8 cellular contexts compared by ENCODE assay signal in genomic region chr15:101288905-101289513, GRCh38. TPM values are rescaled to one million over a fixed set of nuclear protein-coding genes. Genes with fewer than 3 reads are reported as not detected.
DNase-seq lines count a peak whose midpoint lies in the region; ATAC-seq and TF ChIP-seq lines count a peak whose summit lies in the region.

No MANE protein-coding gene starts in this region.

- peak; percentile 36 for DNase-seq in Calu3
- DNase-seq in GM23248 = peak; percentile 80
- DNase-seq in Panc1 (ENCODE audit: low read depth, low spot score) = no peak
- DNase-seq in chondrocyte (ENCODE audit: low spot score) = no peak
- peak; percentile 71 for DNase-seq in mesenchymal stem cell
- no peak for DNase-seq in activated effector memory CD4-positive, alpha-beta T cell treated with Interleukin-2 at 50 U/mL for 16 hours
- no peak for DNase-seq in activated T-helper 1 cell treated with anti-CD3 and anti-CD28 coated beads, Interleukin-12 subunit alpha, Interleukin-12 subunit beta, Interleukin-2, Interleukin-4 antibody, amounts not matched to agents 30 ng/mL and 10 ng/mL and 1 ng/mL, durations not matched to agents 14 hours and 24 hours and 36 hours (ENCODE audit: low spot score)

- peaks cover 16% of the 10 kb centered on the region for H3F3A ChIP-seq in GM23248 (ENCODE audit: insufficient read depth)

- POLR2A ChIA-PET in Panc1 (lab: Charles Lee) = no interaction called here

- H3K4me3 ChIP-seq in GM23248 (no peak overlapping the region), Panc1 (ENCODE audit: low read depth in 2 of 2, low read length in 2 of 2) (no peak overlapping the region), mesenchymal stem cell (ENCODE audit: insufficient read depth in 1 of 2, low read depth in 1 of 2, low read length in 2 of 2) (no peak overlapping the region)

- no peak overlapping the region for H3K23ac ChIP-seq in mesenchymal stem cell (ENCODE audit: low read length in 2 of 2)

- H2AFZ ChIP-seq in GM23248 (no peak overlapping the region), mesenchymal stem cell (ENCODE audit: low read depth, low read length) (no peak overlapping the region)

- WGBS in GM23248 (ENCODE audit: low coverage in 1 of 2, low lambda C conversion rate in 2 of 2, missing lambda C conversion rate in 2 of 2), 2 experiments = 71 to 77% methylated on average over 8 of the region's 8 CpGs
- 89% methylated on average over 5 of the region's 8 CpGs for WGBS in mesenchymal stem cell

- CTCF ChIA-PET in Calu3 (lab: Charles Lee) = interaction anchor here (0.7 to 1.8 kb wide), 5 partner anchors 13 to 363 kb away, joined by 3 to 9 read pairs (median 5); partner anchors contain the start of gene TM2D3
- CTCF ChIA-PET in Panc1 (lab: Charles Lee) = interaction anchor here (0.6 to 1.5 kb wide), 4 partner anchors 9 to 347 kb away, joined by 3 to 5 read pairs (median 4); no protein-coding TSS in a partner anchor

- no peak overlapping the region for H3K18ac ChIP-seq in mesenchymal stem cell (ENCODE audit: low read depth in 1 of 2, low read length in 2 of 2)

- peak overlapping the region; percentile 75 for H3K27ac Mint-ChIP-seq in Calu3 (ENCODE audit: unreplicated experiment)
- H3K27ac Mint-ChIP-seq in chondrocyte (ENCODE audit: unreplicated experiment) = peak overlapping the region; percentile 34
- H3K27ac Mint-ChIP-seq in activated T-helper 1 cell treated with anti-CD3 and anti-CD28 coated beads, Interleukin-12 subunit alpha, Interleukin-12 subunit beta, Interleukin-2, Interleukin-4 antibody, amounts not matched to agents 30 ng/mL and 10 ng/mL and 1 ng/mL, durations not matched to agents 14 hours and 24 hours and 36 hours = no peak overlapping the region

- intact Hi-C loops in Calu3 (cut with micrococcal nuclease; ENCODE audit: unreplicated experiment) (loop anchor here (2.0 kb wide), 1 partner anchor 58 kb away; no protein-coding TSS in a partner anchor), Panc1 (cut with micrococcal nuclease; ENCODE audit: unreplicated experiment) (no loop called here)
- intact Hi-C loops in activated T-helper 1 cell treated with anti-CD3 and anti-CD28 coated beads, Interleukin-12 subunit alpha, Interleukin-12 subunit beta, Interleukin-2, Interleukin-4 antibody, amounts not matched to agents 30 ng/mL and 10 ng/mL and 1 ng/mL, durations not matched to agents 14 hours and 24 hours and 36 hours (cut with micrococcal nuclease) = no loop called here

- no peak overlapping the region for H3K27ac ChIP-seq in GM23248
- H3K27ac ChIP-seq in Panc1 (ENCODE audit: low read length) = no peak overlapping the region
- no peak overlapping the region for H3K27ac ChIP-seq in mesenchymal stem cell (ENCODE audit: low read length, poor library complexity, severe bottlenecking)

- no peak overlapping the region for H2BK5ac ChIP-seq in mesenchymal stem cell (ENCODE audit: low read depth, low read length, poor library complexity, severe bottlenecking)

- BruUV-seq in Calu3 (replicated peaks; lab: Mats Ljungman, UMichigan) (no TSS peak), Panc1 (replicated peaks; lab: Mats Ljungman, UMichigan) (no TSS peak)

- H3K36me3 ChIP-seq in GM23248 (ENCODE audit: low read depth) (peaks cover 51% of the 10 kb centered on the region), Panc1 (ENCODE audit: control insufficient read depth, insufficient read depth, low read length) (peaks cover 53% of the 10 kb centered on the region), mesenchymal stem cell (ENCODE audit: control insufficient read depth in 1 of 2, insufficient read depth in 2 of 2, low read depth in 1 of 2, low read length in 2 of 2) (peaks cover 15 to 71% of the 10 kb centered on the region in 2 experiments)

- H2BK120ac ChIP-seq in mesenchymal stem cell (ENCODE audit: low read depth, low read length) = no peak overlapping the region

- H3K4me3 Mint-ChIP-seq in Calu3 (ENCODE audit: low read depth, unreplicated experiment) (no peak overlapping the region), chondrocyte (ENCODE audit: unreplicated experiment) (no peak overlapping the region)
- no peak overlapping the region for H3K4me3 Mint-ChIP-seq in activated T-helper 1 cell treated with anti-CD3 and anti-CD28 coated beads, Interleukin-12 subunit alpha, Interleukin-12 subunit beta, Interleukin-2, Interleukin-4 antibody, amounts not matched to agents 30 ng/mL and 10 ng/mL and 1 ng/mL, durations not matched to agents 14 hours and 24 hours and 36 hours

- H3K4me1 Mint-ChIP-seq in Calu3 (ENCODE audit: low read depth, unreplicated experiment) (peaks cover 12% of the 10 kb centered on the region), chondrocyte (ENCODE audit: low read depth) (peaks cover 21% of the 10 kb centered on the region)
- H3K4me1 Mint-ChIP-seq in activated T-helper 1 cell treated with anti-CD3 and anti-CD28 coated beads, Interleukin-12 subunit alpha, Interleukin-12 subunit beta, Interleukin-2, Interleukin-4 antibody, amounts not matched to agents 30 ng/mL and 10 ng/mL and 1 ng/mL, durations not matched to agents 14 hours and 24 hours and 36 hours (ENCODE audit: low read depth) = peaks cover 45% of the 10 kb centered on the region

- ATAC-seq in Panc1 = peak; percentile 61; the same call in 1 of the 2 replicates
- ATAC-seq in GM19023 (IDR thresholded peaks at IDR 0.05; ENCODE audit: unreplicated experiment) = no peak

- no peak overlapping the region for H2AK5ac ChIP-seq in mesenchymal stem cell (ENCODE audit: low read length, severe bottlenecking)

- H2BK12ac ChIP-seq in mesenchymal stem cell (ENCODE audit: low read length in 2 of 2) = no peak overlapping the region

- no peak overlapping the region for H3K14ac ChIP-seq in mesenchymal stem cell (ENCODE audit: low read length in 2 of 2)

- H2BK15ac ChIP-seq in mesenchymal stem cell (ENCODE audit: low read depth, poor library complexity, severe bottlenecking) = no peak overlapping the region

- peaks cover 10% of the 10 kb centered on the region; the same call in 1 of the 2 replicates for H4K20me1 ChIP-seq in GM23248 (ENCODE audit: insufficient read depth)

- H3K27me3 ChIP-seq in GM23248 (replicated peaks; ENCODE audit: insufficient read depth) (no peaks in the 10 kb centered on the region), Panc1 (ENCODE audit: control insufficient read depth, insufficient read depth, low read length) (no peaks in the 10 kb centered on the region), mesenchymal stem cell (ENCODE audit: control insufficient read depth in 1 of 2, insufficient read depth in 1 of 2, low read length in 2 of 2) (no peaks in the 10 kb centered on the region)

- no peaks in the 10 kb centered on the region for H3K9me3 Mint-ChIP-seq in Calu3 (ENCODE audit: low read depth, unreplicated experiment)
- H3K9me3 Mint-ChIP-seq in chondrocyte (ENCODE audit: low read depth) = no peaks in the 10 kb centered on the region
- no peaks in the 10 kb centered on the region for H3K9me3 Mint-ChIP-seq in activated T-helper 1 cell treated with anti-CD3 and anti-CD28 coated beads, Interleukin-12 subunit alpha, Interleukin-12 subunit beta, Interleukin-2, Interleukin-4 antibody, amounts not matched to agents 30 ng/mL and 10 ng/mL and 1 ng/mL, durations not matched to agents 14 hours and 24 hours and 36 hours

- H3K4me2 ChIP-seq in GM23248 (ENCODE audit: unreplicated experiment) (no peak overlapping the region), mesenchymal stem cell (ENCODE audit: low read length, poor library complexity, severe bottlenecking) (no peak overlapping the region)

- H3K27me3 Mint-ChIP-seq in Calu3 (ENCODE audit: unreplicated experiment) (no peaks in the 10 kb centered on the region), chondrocyte (ENCODE audit: low read depth) (no peaks in the 10 kb centered on the region)
- H3K27me3 Mint-ChIP-seq in activated T-helper 1 cell treated with anti-CD3 and anti-CD28 coated beads, Interleukin-12 subunit alpha, Interleukin-12 subunit beta, Interleukin-2, Interleukin-4 antibody, amounts not matched to agents 30 ng/mL and 10 ng/mL and 1 ng/mL, durations not matched to agents 14 hours and 24 hours and 36 hours (ENCODE audit: insufficient read depth) = no peaks in the 10 kb centered on the region

- H3K9me2 ChIP-seq in GM23248 (ENCODE audit: insufficient read depth) = no peaks in the 10 kb centered on the region

- peaks cover 14% of the 10 kb centered on the region; the same call in 1 of the 2 replicates for H3K4me1 ChIP-seq in GM23248 (ENCODE audit: insufficient read depth)
- peaks cover 18% of the 10 kb centered on the region for H3K4me1 ChIP-seq in Panc1 (ENCODE audit: control insufficient read depth, insufficient read depth, low read length)
- peaks cover 2% of the 10 kb centered on the region for H3K4me1 ChIP-seq in mesenchymal stem cell (ENCODE audit: control insufficient read depth, insufficient read depth, low read depth, low read length)

- no peak overlapping the region for H4K91ac ChIP-seq in mesenchymal stem cell (ENCODE audit: low read length)

- no peak overlapping the region for H4K8ac ChIP-seq in mesenchymal stem cell (ENCODE audit: low read length)

- H3K79me1 ChIP-seq in mesenchymal stem cell (replicated peaks; ENCODE audit: low read length, poor library complexity, severe bottlenecking) = peaks cover 14% of the 10 kb centered on the region

- H3K36me3 Mint-ChIP-seq in Calu3 (ENCODE audit: insufficient read depth, unreplicated experiment) (peaks cover 87% of the 10 kb centered on the region), chondrocyte (ENCODE audit: low read depth) (peaks cover 11% of the 10 kb centered on the region)
- peaks cover 74% of the 10 kb centered on the region for H3K36me3 Mint-ChIP-seq in activated T-helper 1 cell treated with anti-CD3 and anti-CD28 coated beads, Interleukin-12 subunit alpha, Interleukin-12 subunit beta, Interleukin-2, Interleukin-4 antibody, amounts not matched to agents 30 ng/mL and 10 ng/mL and 1 ng/mL, durations not matched to agents 14 hours and 24 hours and 36 hours (ENCODE audit: low read depth)

- H3K4ac ChIP-seq in mesenchymal stem cell (ENCODE audit: low read depth in 1 of 2, low read length in 2 of 2) = no peak overlapping the region

- TF ChIP-seq CTCF in Calu3 (IDR thresholded peaks at IDR 0.05; ENCODE audit: unreplicated experiment) (peak; percentile 75), Panc1 (IDR thresholded peaks at IDR 0.05) (peak; percentile 84), chondrocyte (IDR thresholded peaks at IDR 0.05) (peak; percentile 86)

- H3K9ac ChIP-seq in GM23248 (no peak overlapping the region), mesenchymal stem cell (ENCODE audit: low read length) (no peak overlapping the region)

- in situ Hi-C loops in GM23248 (cut with MboI) (no loop called here), Panc1 (cut with HindIII; ENCODE audit: low pct_unique_long_range_greater_than_20kb, low sequenced_read_pairs) (no loop called here)

- H3K9me3 ChIP-seq in GM23248 (ENCODE audit: low read depth) (no peaks in the 10 kb centered on the region), Panc1 (ENCODE audit: control insufficient read depth, insufficient read depth, low read depth, low read length) (no peaks in the 10 kb centered on the region), mesenchymal stem cell (ENCODE audit: control insufficient read depth, low read length) (no peaks in the 10 kb centered on the region)

- H3K79me2 ChIP-seq in GM23248 (ENCODE audit: insufficient read depth) = peaks cover 89% of the 10 kb centered on the region

RNA-seq across cellular contexts. Expression of gene SNRPA1, which starts 6.0 kb away (rescaled TPM):
- 123 and 140 TPM in 2 replicates for total RNA-seq in Calu3 (2022)
- 29.3 and 35.2 TPM in 2 replicates for total RNA-seq in GM23248 (2014; rRNA removed; shearing (Covaris generic))
- 67.7 and 70.4 TPM in 2 replicates for polyA plus RNA-seq in GM23248 (2016; fragmentation: Nextera tagmentation; extraction: Ambion mirVana)
- 98.0 TPM for total RNA-seq in Panc1 (2021; ENCODE audit: unreplicated experiment)
- 134 TPM for polyA plus RNA-seq in Panc1 (2012; ENCODE audit: insufficient read length)
- 35.5 to 68.0 TPM (median 35.7 TPM) in 3 replicates for total RNA-seq in chondrocyte
- 40.4 TPM for polyA plus RNA-seq in mesenchymal stem cell (2013, experiment 1 of 2)
- 42.2 TPM for polyA plus RNA-seq in mesenchymal stem cell (2013, experiment 2 of 2)
- total RNA-seq in activated T-helper 1 cell treated with anti-CD3 and anti-CD28 coated beads, Interleukin-12 subunit alpha, Interleukin-12 subunit beta, Interleukin-2, Interleukin-4 antibody, amounts not matched to agents 30 ng/mL and 10 ng/mL and 1 ng/mL, durations not matched to agents 14 hours and 24 hours and 36 hours = 176 and 184 TPM in 2 replicates

RNA-seq across cellular contexts. Expression of gene SELENOS, which starts 11.7 kb away (rescaled TPM):
- total RNA-seq in Calu3 (2022) (83.3 and 85.0 TPM in 2 replicates), Panc1 (2021; ENCODE audit: unreplicated experiment) (74.9 TPM), chondrocyte (68.0 to 87.8 TPM (median 84.8 TPM) in 3 replicates)
- total RNA-seq in GM23248 (2014; rRNA removed; shearing (Covaris generic)) = 98.7 and 98.9 TPM in 2 replicates
- polyA plus RNA-seq in GM23248 (2016; fragmentation: Nextera tagmentation; extraction: Ambion mirVana) = 142 TPM in 2 replicates
- polyA plus RNA-seq in Panc1 (2012; ENCODE audit: insufficient read length) = 55.4 TPM
- 89.5 TPM for polyA plus RNA-seq in mesenchymal stem cell (2013, experiment 1 of 2)
- 95.2 TPM for polyA plus RNA-seq in mesenchymal stem cell (2013, experiment 2 of 2)
- 47.4 and 53.0 TPM in 2 replicates for total RNA-seq in activated T-helper 1 cell treated with anti-CD3 and anti-CD28 coated beads, Interleukin-12 subunit alpha, Interleukin-12 subunit beta, Interleukin-2, Interleukin-4 antibody, amounts not matched to agents 30 ng/mL and 10 ng/mL and 1 ng/mL, durations not matched to agents 14 hours and 24 hours and 36 hours

RNA-seq across cellular contexts. Expression of gene CHSY1, which starts 37.2 kb away (rescaled TPM):
- total RNA-seq in Calu3 (2022) (24.0 and 25.0 TPM in 2 replicates), Panc1 (2021; ENCODE audit: unreplicated experiment) (50.8 TPM), chondrocyte (41.2 to 60.9 TPM (median 58.5 TPM) in 3 replicates)
- total RNA-seq in GM23248 (2014; rRNA removed; shearing (Covaris generic)) = 29.8 and 31.3 TPM in 2 replicates
- polyA plus RNA-seq in GM23248 (2016; fragmentation: Nextera tagmentation; extraction: Ambion mirVana) = 4.8 and 5.2 TPM in 2 replicates
- polyA plus RNA-seq in Panc1 (2012; ENCODE audit: insufficient read length) = 21.5 TPM
- 30.7 TPM for polyA plus RNA-seq in mesenchymal stem cell (2013, experiment 1 of 2)
- 32.2 TPM for polyA plus RNA-seq in mesenchymal stem cell (2013, experiment 2 of 2)
- 76.3 and 78.0 TPM in 2 replicates for total RNA-seq in activated T-helper 1 cell treated with anti-CD3 and anti-CD28 coated beads, Interleukin-12 subunit alpha, Interleukin-12 subunit beta, Interleukin-2, Interleukin-4 antibody, amounts not matched to agents 30 ng/mL and 10 ng/mL and 1 ng/mL, durations not matched to agents 14 hours and 24 hours and 36 hours

Comparison
In these comparisons a context has a peak if more than half of its experiments do, and no peak if none do; other contexts are left out.
1. DNase-seq: peak in Calu3 (single experiment), GM23248 (single experiment) and mesenchymal stem cell (single experiment); none in Panc1 (single experiment), chondrocyte (single experiment), activated effector memory CD4-positive, alpha-beta T cell treated with Interleukin-2 at 50 U/mL for 16 hours (single experiment) and activated T-helper 1 cell treated with anti-CD3 and anti-CD28 coated beads, Interleukin-12 subunit alpha, Interleukin-12 subunit beta, Interleukin-2, Interleukin-4 antibody, amounts not matched to agents 30 ng/mL and 10 ng/mL and 1 ng/mL, durations not matched to agents 14 hours and 24 hours and 36 hours (single experiment).
2. Peak in every context shown above with its lines, with median percentiles within 50 percentile points of each other: CTCF ChIP-seq.